8 cellular contexts compared by ENCODE assay signal in genomic region chr2:166375736-166376487, GRCh38. TPM values are rescaled to one million over a fixed set of nuclear protein-coding genes. Genes with fewer than 3 reads are reported as not detected.
DNase-seq lines count a peak whose midpoint lies in the region; ATAC-seq and TF ChIP-seq lines count a peak whose summit lies in the region.

SCN9A (minus strand) TSS chr2:166375944; CDS start chr2:166311756, 64,188 bp downstream.

- peak within 1 kb of the TSS in 7 of 8 donors; percentile 15 to 73 (median 53) for H3K4me3 Mint-ChIP-seq in CD4-positive, alpha-beta memory T cell
- H3K4me3 Mint-ChIP-seq in IgD-negative memory B cell = peak within 1 kb of the TSS in 3 of 4 donors; percentile 59 to 81 (median 67)

- H3K27ac Mint-ChIP-seq in CD4-positive, alpha-beta memory T cell = no peak within 1 kb of the TSS
- no peak within 1 kb of the TSS for H3K27ac Mint-ChIP-seq in IgD-negative memory B cell

- ATAC-seq in GM21360 (IDR thresholded peaks at IDR 0.05; ENCODE audit: unreplicated experiment) = peak; percentile 83
- peak; percentile 83 for ATAC-seq in RWPE2 (ENCODE audit: low read depth)

- H3K9me3 ChIP-seq in CD4-positive, alpha-beta memory T cell (ENCODE audit: control insufficient read depth in 1 of 2, low read length in 2 of 2) = no peaks in the 10 kb centered on the region
- H3K9me3 ChIP-seq in RWPE2 (ENCODE audit: severe bottlenecking) = no peaks in the 10 kb centered on the region

- H3K27me3 ChIP-seq in CD4-positive, alpha-beta memory T cell (ENCODE audit: insufficient read depth, low read length) = no peaks in the 10 kb centered on the region
- peaks cover 14% of the 10 kb centered on the region for H3K27me3 ChIP-seq in RWPE2 (ENCODE audit: insufficient read depth, poor library complexity, severe bottlenecking)

- peak; percentile 34 for TF ChIP-seq CTCF in RWPE2 (IDR thresholded peaks at IDR 0.05; ENCODE audit: poor library complexity, severe bottlenecking)

- H3K4me1 Mint-ChIP-seq in CD4-positive, alpha-beta memory T cell = peaks cover 0 to 8% (median 6%) of the 10 kb centered on the region in 4 donors
- peaks cover 5 to 6% (median 6%) of the 10 kb centered on the region in 3 donors for H3K4me1 Mint-ChIP-seq in IgD-negative memory B cell

- peaks cover 0 to 4% (median 0%) of the 10 kb centered on the region in 8 donors for H3K9me3 Mint-ChIP-seq in CD4-positive, alpha-beta memory T cell
- H3K9me3 Mint-ChIP-seq in IgD-negative memory B cell = no peaks in the 10 kb centered on the region

- H3K4me3 ChIP-seq in CD4-positive, alpha-beta memory T cell (ENCODE audit: low read length in 2 of 2) = no peak within 1 kb of the TSS
- H3K4me3 ChIP-seq in RWPE2 (ENCODE audit: severe bottlenecking) = peak within 1 kb of the TSS; percentile 34
- H3K4me3 ChIP-seq in skeletal muscle cell (ENCODE audit: low read depth, low read length) = peak within 1 kb of the TSS; percentile 56

- H3K4me1 ChIP-seq in CD4-positive, alpha-beta memory T cell (ENCODE audit: insufficient read depth, low read length) = no peaks in the 10 kb centered on the region
- no peaks in the 10 kb centered on the region for H3K4me1 ChIP-seq in RWPE2 (ENCODE audit: insufficient read depth, poor library complexity, severe bottlenecking)

- no peaks in the 10 kb centered on the region for H3K36me3 Mint-ChIP-seq in CD4-positive, alpha-beta memory T cell
- no peaks in the 10 kb centered on the region for H3K36me3 Mint-ChIP-seq in IgD-negative memory B cell

- no peak within 1 kb of the TSS for H3K27ac ChIP-seq in CD4-positive, alpha-beta memory T cell (ENCODE audit: low read depth, low read length)
- no peak within 1 kb of the TSS for H3K27ac ChIP-seq in RWPE2 (ENCODE audit: poor library complexity, severe bottlenecking)

- POLR2A ChIA-PET in CD4-positive, alpha-beta memory T cell (lab: Charles Lee; ENCODE audit: partially characterized antibody) = no interaction called here

- DNase-seq in CD4-positive, alpha-beta memory T cell = no peak
- DNase-seq in RWPE2 (ENCODE audit: low spot score) (peak; percentile 74), cerebellum (ENCODE audit: low spot score) (peak; percentile 4), inferior parietal cortex (ENCODE audit: extremely low spot score) (peak; percentile 51), skeletal muscle cell (ENCODE audit: low read depth) (peak; percentile 59), GDM1 (lab: John Stamatoyannopoulos, UW) (no peak)

- H3K27me3 Mint-ChIP-seq in CD4-positive, alpha-beta memory T cell = peaks cover 5 to 13% of the 10 kb centered on the region in 2 donors
- peaks cover 14% of the 10 kb centered on the region for H3K27me3 Mint-ChIP-seq in IgD-negative memory B cell

- intact Hi-C loops in CD4-positive, alpha-beta memory T cell (cut with micrococcal nuclease) = no loop called here

- CTCF ChIA-PET in CD4-positive, alpha-beta memory T cell (lab: Charles Lee; ENCODE audit: partially characterized antibody) = no interaction called here

- no peaks in the 10 kb centered on the region for H3K36me3 ChIP-seq in CD4-positive, alpha-beta memory T cell (ENCODE audit: insufficient read depth, low read length)
- no peaks in the 10 kb centered on the region for H3K36me3 ChIP-seq in RWPE2 (ENCODE audit: low read depth)

RNA-seq across cellular contexts. Expression of gene SCN9A, which starts in this region (rescaled TPM):
- not detected for total RNA-seq in CD4-positive, alpha-beta memory T cell
- polyA plus RNA-seq in CD4-positive, alpha-beta memory T cell = not detected
- polyA plus RNA-seq in IgD-negative memory B cell = not detected
- total RNA-seq in cerebellum = 69.0 TPM

Comparison
In these comparisons a context has a peak if more than half of its experiments do, and no peak if none do; other contexts are left out.
1. RNA of gene SCN9A (total RNA-seq): 69.0 TPM in cerebellum (single experiment); not detected in CD4-positive, alpha-beta memory T cell; every median in the first group is over 10 times any median in the second.
2. DNase-seq: peak in RWPE2 (single experiment), cerebellum (single experiment), inferior parietal cortex (single experiment) and skeletal muscle cell (single experiment); none in CD4-positive, alpha-beta memory T cell (0 of 5) and GDM1 (single experiment).
3. H3K4me3 ChIP-seq: peak in RWPE2 (single experiment) and skeletal muscle cell (single experiment); none in CD4-positive, alpha-beta memory T cell (0 of 2).